28 cellular contexts compared by ENCODE assay signal in the genomic region with DNA sequence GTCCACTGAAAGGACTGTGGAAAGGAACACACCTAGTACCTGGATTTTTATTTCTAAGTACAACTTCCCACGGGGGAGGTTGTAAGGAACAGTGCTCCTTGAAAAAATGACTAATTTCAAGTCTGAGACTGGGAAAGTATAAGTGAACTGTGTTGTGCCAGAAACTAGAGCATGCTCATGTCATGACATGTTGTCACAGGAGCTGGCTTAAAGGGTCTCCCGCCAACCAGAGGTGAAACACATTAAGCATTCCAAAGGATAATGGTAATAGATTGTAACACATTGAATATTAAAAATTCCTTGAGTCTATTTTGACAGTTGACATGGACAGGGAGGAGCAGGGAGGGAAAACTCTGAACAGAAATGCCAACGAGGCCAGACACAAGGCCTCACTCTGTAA. TPM values are rescaled to one million over a fixed set of nuclear protein-coding genes. Genes with fewer than 3 reads are reported as not detected.
DNase-seq lines count a peak whose midpoint lies in the region; ATAC-seq, FAIRE-seq and TF ChIP-seq lines count a peak whose summit lies in the region.
"Had no signal": no experiment of that assay in that cellular context is flagged by ENCODE, and none has a peak within 500 bp of the region (broad histone marks: within the 10 kb centered on the region; RNA-seq: fewer than 3 reads in every experiment).

No MANE protein-coding gene starts in this region.

- no peaks in the 10 kb centered on the region for H3K9me3 ChIP-seq in left ventricle myocardium inferior (replicated peaks)
- H3K9me3 ChIP-seq in K562 (replicated peaks; ENCODE audit: control insufficient read depth, insufficient read depth, low read depth, low read length), result no peaks in the 10 kb centered on the region
- H3K9me3 ChIP-seq in muscle layer of colon (ENCODE audit: low read length), result no peaks in the 10 kb centered on the region
- H3K9me3 ChIP-seq in transverse colon, result no peaks in the 10 kb centered on the region
- no peaks in the 10 kb centered on the region for H3K9me3 ChIP-seq in PC-9 (ENCODE audit: insufficient read depth, low read depth)
- H3K9me3 ChIP-seq: right atrium auricular region had no signal

- no peak overlapping the region for H3K4me2 ChIP-seq in K562 (ENCODE audit: insufficient read depth, low read length)
- H3K4me2 ChIP-seq in PC-9, result no peak overlapping the region
- H3K4me2 ChIP-seq: hepatocyte had no signal

- in situ Hi-C loops in K562 (cut with MboI), result no loop called here
- in situ Hi-C loops in transverse colon (cut with MboI; ENCODE audit: low pct_ligation_motif_present in 1 of 4, low pct_unique_long_range_greater_than_20kb in 1 of 4, low sequenced_read_pairs in 3 of 4), result loop anchor here in 1 of 4 donors (10.0 kb wide), 1 partner anchor 62 kb away; no protein-coding TSS in a partner anchor

- peak; percentile 23 for FAIRE-seq in K562 (lab: Jason Lieb, UNC)
- FAIRE-seq: endothelial cell of umbilical vein, TTC549 had no signal

- CTCF ChIA-PET in K562 (lab: Yijun Ruan, JAX; ENCODE audit: low intra/inter-chr PET ratio) (no interaction called here), PC-9 (lab: Charles Lee) (no interaction called here)

- 74% methylated on average over 3 of the region's 3 CpGs for WGBS in K562 (ENCODE audit: insufficient coverage, low coverage, missing lambda C conversion rate)
- WGBS in transverse colon (ENCODE audit: low coverage in 1 of 2), 2 donors, result 80 to 87% methylated on average over 1 to 3 of the region's 3 CpGs

- TF ChIP-seq POLR2A in K562 (conservative IDR thresholded peaks at IDR 0.05), result no peak
- TF ChIP-seq POLR2A in transverse colon (IDR thresholded peaks at IDR 0.05), result no peak

- H3F3A ChIP-seq in PC-9 (ENCODE audit: insufficient read depth, low read depth), result peaks cover 6% of the 10 kb centered on the region; the same call in 1 of the 2 replicates

- H3K9me1 ChIP-seq in K562 (ENCODE audit: control insufficient read depth, insufficient read depth, low read length), result no peaks in the 10 kb centered on the region

- BruUV-seq in K562 (replicated peaks; lab: Mats Ljungman, UMichigan) (no TSS peak), PC-9 (replicated peaks; lab: Mats Ljungman, UMichigan) (no TSS peak)

- H3K9ac ChIP-seq in K562 (ENCODE audit: insufficient read depth in 1 of 2, low read depth in 2 of 2, low read length in 2 of 2) (no peak overlapping the region), muscle layer of colon (ENCODE audit: low read length) (no peak overlapping the region)
- H3K9ac ChIP-seq: GM23248 had no signal

- POLR2A ChIA-PET in K562 (lab: Yijun Ruan, JAX), result no interaction called here
- POLR2A ChIA-PET in PC-9 (lab: Charles Lee; ENCODE audit: unreplicated experiment), result no interaction called here

- H2AFZ ChIP-seq in K562 (ENCODE audit: low read depth, low read length) (no peak overlapping the region), PC-9 (no peak overlapping the region)
- H2AFZ ChIP-seq: GM23248, hepatocyte had no signal

- no peaks in the 10 kb centered on the region for H3K9me2 ChIP-seq in PC-9 (ENCODE audit: insufficient read depth)

- TF ChIP-seq EP300 in K562 (IDR thresholded peaks at IDR 0.05; ENCODE audit: low read length), result no peak
- TF ChIP-seq EP300 in transverse colon (IDR thresholded peaks at IDR 0.05; ENCODE audit: low read depth), result no peak

- H4K20me1 ChIP-seq in K562 (replicated peaks; ENCODE audit: control insufficient read depth, insufficient read depth, low read length) (no peaks in the 10 kb centered on the region), PC-9 (ENCODE audit: insufficient read depth) (0 out of 2 replicates have a peak, but pooled peaks cover 6% of the 10 kb centered on the region)

- H3K79me2 ChIP-seq in K562 (ENCODE audit: control insufficient read depth, insufficient read depth, low read length) (peaks cover 8% of the 10 kb centered on the region; the same call in 2 of the 3 replicates), PC-9 (ENCODE audit: low read depth) (peaks cover 67% of the 10 kb centered on the region)

- TF ChIP-seq CTCF in left ventricle myocardium inferior (IDR thresholded peaks at IDR 0.05; ENCODE audit: borderline replicate concordance), result no peak
- no peak for TF ChIP-seq CTCF in K562 (IDR thresholded peaks at IDR 0.05 in 2 of 3, conservative IDR thresholded peaks at IDR 0.05 in 1 of 3; ENCODE audit: insufficient read depth in 2 of 3, low read depth in 1 of 3, low read length in 3 of 3)
- TF ChIP-seq CTCF in transverse colon (IDR thresholded peaks at IDR 0.05), result no peak
- TF ChIP-seq CTCF in PC-9 (conservative IDR thresholded peaks at IDR 0.05), result no peak

- H3K36me3 ChIP-seq in left ventricle myocardium inferior (peaks cover 21% of the 10 kb centered on the region), K562 (ENCODE audit: control insufficient read depth, insufficient read depth, low read length) (no peaks in the 10 kb centered on the region), muscle layer of colon (ENCODE audit: insufficient read depth, low read length) (peaks cover 34% of the 10 kb centered on the region), transverse colon (no peaks in the 10 kb centered on the region), PC-9 (ENCODE audit: low read depth) (peaks cover 3% of the 10 kb centered on the region; the same call in 1 of the 2 replicates)
- H3K36me3 ChIP-seq: cardiac muscle cell had no signal

- no peak overlapping the region for H3K4me3 ChIP-seq in left ventricle myocardium inferior
- no peak overlapping the region for H3K4me3 ChIP-seq in K562
- H3K4me3 ChIP-seq in muscle layer of colon (ENCODE audit: low read depth in 1 of 2, low read length in 2 of 2), result no peak overlapping the region
- H3K4me3 ChIP-seq in transverse colon, result no peak overlapping the region
- no peak overlapping the region for H3K4me3 ChIP-seq in PC-9
- H3K4me3 ChIP-seq: cardiac muscle cell, GM23248, hepatocyte, lung, right atrium auricular region had no signal

- intact Hi-C loops in left ventricle myocardium inferior (cut with micrococcal nuclease) (no loop called here), cardiac septum (cut with DNase I) (no loop called here), K562 (cut with micrococcal nuclease) (no loop called here), transverse colon (cut with DNase I; ENCODE audit: low total_unique reads) (no loop called here), PC-9 (cut with micrococcal nuclease; ENCODE audit: unreplicated experiment) (no loop called here)

- no peak for ATAC-seq in K562

- peaks cover 95% of the 10 kb centered on the region for H3K4me1 ChIP-seq in left ventricle myocardium inferior
- peaks cover 22 to 26% of the 10 kb centered on the region in 2 experiments for H3K4me1 ChIP-seq in K562 (replicated peaks in 1 of 2; ENCODE audit: control insufficient read depth in 2 of 2, insufficient read depth in 2 of 2, low read length in 2 of 2)
- H3K4me1 ChIP-seq in muscle layer of colon (ENCODE audit: insufficient read depth, low read length), result peaks cover 66% of the 10 kb centered on the region
- peaks cover 11 to 61% (median 45%) of the 10 kb centered on the region in 4 donors for H3K4me1 ChIP-seq in transverse colon
- peaks cover 23% of the 10 kb centered on the region for H3K4me1 ChIP-seq in PC-9 (replicated peaks; ENCODE audit: insufficient read depth)

- H3K27me3 ChIP-seq in left ventricle myocardium inferior (ENCODE audit: low read depth), result no peaks in the 10 kb centered on the region
- H3K27me3 ChIP-seq in K562 (ENCODE audit: control insufficient read depth in 2 of 2, insufficient read depth in 2 of 2, low read length in 2 of 2), result no peaks in the 10 kb centered on the region
- H3K27me3 ChIP-seq in muscle layer of colon (ENCODE audit: control insufficient read depth in 1 of 2, insufficient read depth in 2 of 2, low read length in 2 of 2), result no peaks in the 10 kb centered on the region
- H3K27me3 ChIP-seq in transverse colon, result no peaks in the 10 kb centered on the region
- H3K27me3 ChIP-seq in PC-9 (ENCODE audit: insufficient read depth, low read depth), result no peaks in the 10 kb centered on the region
- H3K27me3 ChIP-seq: hepatocyte, right atrium auricular region had no signal

- H3K27ac ChIP-seq in left ventricle myocardium inferior (replicated peaks) (peak overlapping the region; percentile 25), K562 (ENCODE audit: extremely low read depth, low read depth, low read length) (no peak overlapping the region), muscle layer of colon (ENCODE audit: low read depth, low read length) (peak overlapping the region; percentile 53), transverse colon (peak overlapping the region; percentile 12 to 94 (median 90)), PC-9 (no peak overlapping the region)
- H3K27ac ChIP-seq: cardiac muscle cell, GM23248, hepatocyte had no signal

- TF ChIP-seq RAD21 in K562 (CRISPR knock-in tag; conservative IDR thresholded peaks at IDR 0.05 in 1 of 2, IDR thresholded peaks at IDR 0.05 in 1 of 2), result no peak

- DNase-seq in left ventricle myocardium inferior, result no peak
- no peak for DNase-seq in cardiac septum (ENCODE audit: low spot score)
- DNase-seq in K562 (ENCODE audit: extremely low read depth in 1 of 4, low spot score in 3 of 4), result no peak
- no peak for DNase-seq in transverse colon
- DNase-seq in mesenteric fat pad (ENCODE audit: low spot score), result no peak
- no peak for DNase-seq in PC-9
- DNase-seq in SKM-1 (lab: John Stamatoyannopoulos, UW; ENCODE audit: unreplicated experiment), result no peak
- DNase-seq: activated CD4-positive, alpha-beta T cell treated with anti-CD3 and anti-CD28 coated beads for 1 hour; activated CD8-positive, alpha-beta memory T cell treated with anti-CD3 and anti-CD28 coated beads, Interleukin-2, amount 50 U/mL, for 48 hours; activated naive CD4-positive, alpha-beta T cell treated with Interleukin-2 at 50 U/mL for 16 hours; amygdala; C1 segment of cervical spinal cord; dermis blood vessel endothelial cell; DMS 273 treated with DMSO at 0.1 percent for 48 hours; foreskin melanocyte; GM23248; NCI-H1092 treated with DMSO at 0.1 percent for 48 hours; NCI-H2029 treated with DMSO at 0.1 percent for 48 hours; occipital lobe; OCI-M1; SHP77 treated with DMSO at 0.1 percent for 48 hours had no signal

RNA-seq across cellular contexts. Expression of a gene that starts 6.3 kb away (rescaled TPM):
- 97.7 TPM for total RNA-seq in left ventricle myocardium inferior
- 227 TPM for total RNA-seq in cardiac septum
- 99.9 and 127 TPM in 2 replicates for total RNA-seq in K562 (2011; cell fraction: chromatin; rRNA removed; ENCODE audit: low replicate concordance)
- 72.9 and 73.4 TPM in 2 replicates for total RNA-seq in K562 (2011; cell fraction: nucleolus; rRNA removed)
- total RNA-seq in K562 (2011; cell fraction: nucleoplasm; rRNA removed), result 89.0 and 95.0 TPM in 2 replicates
- 15.6 and 16.2 TPM in 2 replicates for total RNA-seq in K562 (2014; rRNA removed)
- 18.2 and 19.7 TPM in 2 replicates for total RNA-seq in K562 (2014; rRNA removed; fragmentation: Illumina TruSeq; extraction: Trizol)
- 22.8 and 24.3 TPM in 2 replicates for total RNA-seq in K562 (2015; rRNA removed; fragmentation: Illumina TruSeq; extraction: Trizol)
- 24.2 and 26.3 TPM in 2 replicates for total RNA-seq in K562 (2021)
- 38.5 and 40.6 TPM in 2 replicates for polyA plus RNA-seq in K562 (2011; rRNA removed)
- polyA plus RNA-seq in K562 (2011; cell fraction: cytosol; rRNA removed), result 22.6 and 31.8 TPM in 2 replicates
- polyA plus RNA-seq in K562 (2011; cell fraction: nucleus; rRNA removed), result 65.0 and 81.5 TPM in 2 replicates
- polyA plus RNA-seq in K562 (2012), result 19.0 and 22.9 TPM in 2 replicates
- polyA plus RNA-seq in K562 (2014; fragmentation: Illumina TruSeq; extraction: Trizol), result 24.4 and 28.7 TPM in 2 replicates
- polyA plus RNA-seq in K562 (2014; fragmentation: Nextera tagmentation; extraction: Ambion mirVana), result 10 to 100 TPM; 10.3 to 11.3 TPM
- 20.2 and 21.7 TPM in 2 replicates for polyA plus RNA-seq in K562 (2014; rRNA removed)
- polyA minus RNA-seq in K562 (2011; rRNA and poly(A)+ RNA removed), result 90.3 and 109 TPM in 2 replicates
- 46.4 and 53.4 TPM in 2 replicates for polyA minus RNA-seq in K562 (2011; cell fraction: cytosol; rRNA and poly(A)+ RNA removed)
- polyA minus RNA-seq in K562 (2011; cell fraction: nucleus; rRNA and poly(A)+ RNA removed), result 27.2 and 48.3 TPM in 2 replicates
- 100 to 1,000 TPM in 1 of 4 donors, 10 to 100 TPM in 3; 58.4 to 146 (median 79.6) TPM for total RNA-seq in transverse colon
- total RNA-seq in mesenteric fat pad, result 122 TPM
- 31.2 and 39.7 TPM in 2 replicates for total RNA-seq in PC-9 (2021)

Comparison
In these comparisons a context has a peak if more than half of its experiments do, and no peak if none do; other contexts are left out.
1. H3K27ac ChIP-seq: peak in left ventricle myocardium inferior (single experiment), muscle layer of colon (single experiment) and transverse colon (4 of 4); none in K562 (single experiment) and PC-9 (single experiment).